Comparison of ENCODE assay signal across 1 cellular context in the genomic region with DNA sequence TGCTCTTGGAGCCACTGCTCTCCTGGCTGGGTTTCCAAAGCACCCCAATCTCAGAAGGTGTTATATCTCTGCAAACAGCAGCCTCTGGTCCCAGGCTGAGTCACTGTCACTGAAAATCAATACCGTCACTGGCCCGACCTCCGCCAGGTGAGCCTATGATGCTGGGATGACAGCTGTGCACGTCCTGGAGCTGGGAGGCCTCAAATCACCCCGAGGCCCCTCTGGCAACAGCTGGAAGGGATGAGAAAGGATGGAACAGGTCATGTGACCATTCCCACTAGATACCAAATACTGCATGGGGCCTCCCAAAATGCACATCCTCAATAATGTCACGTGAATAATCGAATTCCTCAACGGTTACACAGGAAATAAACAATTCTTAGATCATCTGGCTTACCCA.
A peak's percentile ranks its signal among the peaks of the same experiment; 100 is the strongest.
TF ChIP-seq lines count a peak whose summit lies in the region.

No MANE protein-coding gene starts in this region.

TF ChIP-seq in HepG2, 621 proteins besides CTCF, POLR2A, EP300 and RAD21 (continued from another document):
- TF ChIP-seq, protein P1, sequence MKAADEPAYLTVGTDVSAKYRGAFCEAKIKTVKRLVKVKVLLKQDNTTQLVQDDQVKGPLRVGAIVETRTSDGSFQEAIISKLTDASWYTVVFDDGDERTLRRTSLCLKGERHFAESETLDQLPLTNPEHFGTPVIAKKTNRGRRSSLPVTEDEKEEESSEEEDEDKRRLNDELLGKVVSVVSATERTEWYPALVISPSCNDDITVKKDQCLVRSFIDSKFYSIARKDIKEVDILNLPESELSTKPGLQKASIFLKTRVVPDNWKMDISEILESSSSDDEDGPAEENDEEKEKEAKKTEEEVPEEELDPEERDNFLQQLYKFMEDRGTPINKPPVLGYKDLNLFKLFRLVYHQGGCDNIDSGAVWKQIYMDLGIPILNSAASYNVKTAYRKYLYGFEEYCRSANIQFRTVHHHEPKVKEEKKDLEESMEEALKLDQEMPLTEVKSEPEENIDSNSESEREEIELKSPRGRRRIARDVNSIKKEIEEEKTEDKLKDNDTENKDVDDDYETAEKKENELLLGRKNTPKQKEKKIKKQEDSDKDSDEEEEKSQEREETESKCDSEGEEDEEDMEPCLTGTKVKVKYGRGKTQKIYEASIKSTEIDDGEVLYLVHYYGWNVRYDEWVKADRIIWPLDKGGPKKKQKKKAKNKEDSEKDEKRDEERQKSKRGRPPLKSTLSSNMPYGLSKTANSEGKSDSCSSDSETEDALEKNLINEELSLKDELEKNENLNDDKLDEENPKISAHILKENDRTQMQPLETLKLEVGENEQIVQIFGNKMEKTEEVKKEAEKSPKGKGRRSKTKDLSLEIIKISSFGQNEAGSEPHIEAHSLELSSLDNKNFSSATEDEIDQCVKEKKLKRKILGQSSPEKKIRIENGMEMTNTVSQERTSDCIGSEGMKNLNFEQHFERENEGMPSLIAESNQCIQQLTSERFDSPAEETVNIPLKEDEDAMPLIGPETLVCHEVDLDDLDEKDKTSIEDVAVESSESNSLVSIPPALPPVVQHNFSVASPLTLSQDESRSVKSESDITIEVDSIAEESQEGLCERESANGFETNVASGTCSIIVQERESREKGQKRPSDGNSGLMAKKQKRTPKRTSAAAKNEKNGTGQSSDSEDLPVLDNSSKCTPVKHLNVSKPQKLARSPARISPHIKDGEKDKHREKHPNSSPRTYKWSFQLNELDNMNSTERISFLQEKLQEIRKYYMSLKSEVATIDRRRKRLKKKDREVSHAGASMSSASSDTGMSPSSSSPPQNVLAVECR (CRISPR knock-in tag; IDR thresholded peaks at IDR 0.05; ENCODE audit: borderline replicate concordance) = no peak
- TF ChIP-seq, protein P2, sequence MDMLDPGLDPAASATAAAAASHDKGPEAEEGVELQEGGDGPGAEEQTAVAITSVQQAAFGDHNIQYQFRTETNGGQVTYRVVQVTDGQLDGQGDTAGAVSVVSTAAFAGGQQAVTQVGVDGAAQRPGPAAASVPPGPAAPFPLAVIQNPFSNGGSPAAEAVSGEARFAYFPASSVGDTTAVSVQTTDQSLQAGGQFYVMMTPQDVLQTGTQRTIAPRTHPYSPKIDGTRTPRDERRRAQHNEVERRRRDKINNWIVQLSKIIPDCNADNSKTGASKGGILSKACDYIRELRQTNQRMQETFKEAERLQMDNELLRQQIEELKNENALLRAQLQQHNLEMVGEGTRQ (IDR thresholded peaks at IDR 0.05; ENCODE audit: low read depth, low read length) = 0 out of 2 replicates have a peak, but pooled peaks have one; percentile 22
- TF ChIP-seq, protein P2 (CRISPR knock-in tag; IDR thresholded peaks at IDR 0.05; ENCODE audit: borderline replicate concordance) = no peak
- TF ChIP-seq ONECUT2 (CRISPR knock-in tag; IDR thresholded peaks at IDR 0.05) = peak; percentile 56
- TF ChIP-seq, protein P3, sequence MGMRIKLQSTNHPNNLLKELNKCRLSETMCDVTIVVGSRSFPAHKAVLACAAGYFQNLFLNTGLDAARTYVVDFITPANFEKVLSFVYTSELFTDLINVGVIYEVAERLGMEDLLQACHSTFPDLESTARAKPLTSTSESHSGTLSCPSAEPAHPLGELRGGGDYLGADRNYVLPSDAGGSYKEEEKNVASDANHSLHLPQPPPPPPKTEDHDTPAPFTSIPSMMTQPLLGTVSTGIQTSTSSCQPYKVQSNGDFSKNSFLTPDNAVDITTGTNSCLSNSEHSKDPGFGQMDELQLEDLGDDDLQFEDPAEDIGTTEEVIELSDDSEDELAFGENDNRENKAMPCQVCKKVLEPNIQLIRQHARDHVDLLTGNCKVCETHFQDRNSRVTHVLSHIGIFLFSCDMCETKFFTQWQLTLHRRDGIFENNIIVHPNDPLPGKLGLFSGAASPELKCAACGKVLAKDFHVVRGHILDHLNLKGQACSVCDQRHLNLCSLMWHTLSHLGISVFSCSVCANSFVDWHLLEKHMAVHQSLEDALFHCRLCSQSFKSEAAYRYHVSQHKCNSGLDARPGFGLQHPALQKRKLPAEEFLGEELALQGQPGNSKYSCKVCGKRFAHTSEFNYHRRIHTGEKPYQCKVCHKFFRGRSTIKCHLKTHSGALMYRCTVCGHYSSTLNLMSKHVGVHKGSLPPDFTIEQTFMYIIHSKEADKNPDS (CRISPR knock-in tag; IDR thresholded peaks at IDR 0.05) = no peak
- TF ChIP-seq, protein P4, sequence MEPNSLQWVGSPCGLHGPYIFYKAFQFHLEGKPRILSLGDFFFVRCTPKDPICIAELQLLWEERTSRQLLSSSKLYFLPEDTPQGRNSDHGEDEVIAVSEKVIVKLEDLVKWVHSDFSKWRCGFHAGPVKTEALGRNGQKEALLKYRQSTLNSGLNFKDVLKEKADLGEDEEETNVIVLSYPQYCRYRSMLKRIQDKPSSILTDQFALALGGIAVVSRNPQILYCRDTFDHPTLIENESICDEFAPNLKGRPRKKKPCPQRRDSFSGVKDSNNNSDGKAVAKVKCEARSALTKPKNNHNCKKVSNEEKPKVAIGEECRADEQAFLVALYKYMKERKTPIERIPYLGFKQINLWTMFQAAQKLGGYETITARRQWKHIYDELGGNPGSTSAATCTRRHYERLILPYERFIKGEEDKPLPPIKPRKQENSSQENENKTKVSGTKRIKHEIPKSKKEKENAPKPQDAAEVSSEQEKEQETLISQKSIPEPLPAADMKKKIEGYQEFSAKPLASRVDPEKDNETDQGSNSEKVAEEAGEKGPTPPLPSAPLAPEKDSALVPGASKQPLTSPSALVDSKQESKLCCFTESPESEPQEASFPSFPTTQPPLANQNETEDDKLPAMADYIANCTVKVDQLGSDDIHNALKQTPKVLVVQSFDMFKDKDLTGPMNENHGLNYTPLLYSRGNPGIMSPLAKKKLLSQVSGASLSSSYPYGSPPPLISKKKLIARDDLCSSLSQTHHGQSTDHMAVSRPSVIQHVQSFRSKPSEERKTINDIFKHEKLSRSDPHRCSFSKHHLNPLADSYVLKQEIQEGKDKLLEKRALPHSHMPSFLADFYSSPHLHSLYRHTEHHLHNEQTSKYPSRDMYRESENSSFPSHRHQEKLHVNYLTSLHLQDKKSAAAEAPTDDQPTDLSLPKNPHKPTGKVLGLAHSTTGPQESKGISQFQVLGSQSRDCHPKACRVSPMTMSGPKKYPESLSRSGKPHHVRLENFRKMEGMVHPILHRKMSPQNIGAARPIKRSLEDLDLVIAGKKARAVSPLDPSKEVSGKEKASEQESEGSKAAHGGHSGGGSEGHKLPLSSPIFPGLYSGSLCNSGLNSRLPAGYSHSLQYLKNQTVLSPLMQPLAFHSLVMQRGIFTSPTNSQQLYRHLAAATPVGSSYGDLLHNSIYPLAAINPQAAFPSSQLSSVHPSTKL (CRISPR knock-in tag; IDR thresholded peaks at IDR 0.05) = no peak
TF ChIP-seq in HepG2: peak in this region for 4.
